1 cellular context compared by ENCODE assay signal in genomic region chr15:74855857-74856256, GRCh38.
TF ChIP-seq lines count a peak whose summit lies in the region.

No MANE protein-coding gene starts in this region.

TF ChIP-seq in H1, 55 proteins besides CTCF, POLR2A, EP300 and RAD21:
- TF ChIP-seq RBBP5 (IDR thresholded peaks at IDR 0.05; ENCODE audit: borderline replicate concordance, low read depth, low read length), result no peak
- no peak for TF ChIP-seq CREB1 (IDR thresholded peaks at IDR 0.05)
- TF ChIP-seq CBX5 (IDR thresholded peaks at IDR 0.05; ENCODE audit: low read depth, low read length), result no peak
- TF ChIP-seq FOSL1 (IDR thresholded peaks at IDR 0.05; ENCODE audit: insufficient read depth, low read depth, low read length), result no peak
- no peak for TF ChIP-seq USF2 (IDR thresholded peaks at IDR 0.05; ENCODE audit: low read length)
- no peak for TF ChIP-seq GABPA (IDR thresholded peaks at IDR 0.05; ENCODE audit: borderline replicate concordance, insufficient read depth, low read length)
- no peak for TF ChIP-seq TAF7 (optimal IDR thresholded peaks at IDR 0.05; ENCODE audit: borderline replicate concordance, low read depth, low read length)
- TF ChIP-seq SRF (IDR thresholded peaks at IDR 0.05; ENCODE audit: low read depth, low read length), result no peak
- TF ChIP-seq, protein P1, sequence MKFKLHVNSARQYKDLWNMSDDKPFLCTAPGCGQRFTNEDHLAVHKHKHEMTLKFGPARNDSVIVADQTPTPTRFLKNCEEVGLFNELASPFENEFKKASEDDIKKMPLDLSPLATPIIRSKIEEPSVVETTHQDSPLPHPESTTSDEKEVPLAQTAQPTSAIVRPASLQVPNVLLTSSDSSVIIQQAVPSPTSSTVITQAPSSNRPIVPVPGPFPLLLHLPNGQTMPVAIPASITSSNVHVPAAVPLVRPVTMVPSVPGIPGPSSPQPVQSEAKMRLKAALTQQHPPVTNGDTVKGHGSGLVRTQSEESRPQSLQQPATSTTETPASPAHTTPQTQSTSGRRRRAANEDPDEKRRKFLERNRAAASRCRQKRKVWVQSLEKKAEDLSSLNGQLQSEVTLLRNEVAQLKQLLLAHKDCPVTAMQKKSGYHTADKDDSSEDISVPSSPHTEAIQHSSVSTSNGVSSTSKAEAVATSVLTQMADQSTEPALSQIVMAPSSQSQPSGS (IDR thresholded peaks at IDR 0.05; ENCODE audit: low read length), result no peak
- TF ChIP-seq, protein P2, sequence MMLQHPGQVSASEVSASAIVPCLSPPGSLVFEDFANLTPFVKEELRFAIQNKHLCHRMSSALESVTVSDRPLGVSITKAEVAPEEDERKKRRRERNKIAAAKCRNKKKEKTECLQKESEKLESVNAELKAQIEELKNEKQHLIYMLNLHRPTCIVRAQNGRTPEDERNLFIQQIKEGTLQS (IDR thresholded peaks at IDR 0.05; ENCODE audit: insufficient read depth, low read depth, low read length), result no peak
- TF ChIP-seq JUND (IDR thresholded peaks at IDR 0.05; ENCODE audit: low read length), result no peak
- TF ChIP-seq RFX5 (IDR thresholded peaks at IDR 0.05; ENCODE audit: borderline replicate concordance, low read depth, low read length), result no peak
- no peak for TF ChIP-seq JUN (IDR thresholded peaks at IDR 0.05; ENCODE audit: low read depth, low read length)
- no peak for TF ChIP-seq E2F6 (IDR thresholded peaks at IDR 0.05)
